In genomic region chr20:5315807-5316187, GRCh38 we compare ENCODE assay signal across 1 cellular context.
TF ChIP-seq lines count a peak whose summit lies in the region.

No MANE protein-coding gene starts in this region.

TF ChIP-seq in A549, 52 proteins besides CTCF, POLR2A, EP300 and RAD21 (continued from another document):
- TF ChIP-seq, protein P1, sequence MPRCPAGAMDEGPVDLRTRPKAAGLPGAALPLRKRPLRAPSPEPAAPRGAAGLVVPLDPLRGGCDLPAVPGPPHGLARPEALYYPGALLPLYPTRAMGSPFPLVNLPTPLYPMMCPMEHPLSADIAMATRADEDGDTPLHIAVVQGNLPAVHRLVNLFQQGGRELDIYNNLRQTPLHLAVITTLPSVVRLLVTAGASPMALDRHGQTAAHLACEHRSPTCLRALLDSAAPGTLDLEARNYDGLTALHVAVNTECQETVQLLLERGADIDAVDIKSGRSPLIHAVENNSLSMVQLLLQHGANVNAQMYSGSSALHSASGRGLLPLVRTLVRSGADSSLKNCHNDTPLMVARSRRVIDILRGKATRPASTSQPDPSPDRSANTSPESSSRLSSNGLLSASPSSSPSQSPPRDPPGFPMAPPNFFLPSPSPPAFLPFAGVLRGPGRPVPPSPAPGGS (IDR thresholded peaks at IDR 0.05): no peak
- no peak for TF ChIP-seq MAZ (IDR thresholded peaks at IDR 0.05; ENCODE audit: borderline replicate concordance, low read depth, low read length)
- TF ChIP-seq SMC3 (IDR thresholded peaks at IDR 0.05): no peak
- no peak for TF ChIP-seq HOXA7 (CRISPR knock-in tag; IDR thresholded peaks at IDR 0.05)
TF ChIP-seq in A549: peak in this region for 0.
